1 cellular context compared by ENCODE assay signal in genomic region chr3:125479091-125479490, GRCh38.
TF ChIP-seq lines count a peak whose summit lies in the region.

No MANE protein-coding gene starts in this region.

TF ChIP-seq in IMR-90, 13 proteins besides CTCF, POLR2A, EP300 and RAD21 (continued from another document):
- no peak for TF ChIP-seq RFX5 (IDR thresholded peaks at IDR 0.05; ENCODE audit: low read depth, low read length)
- no peak for TF ChIP-seq CEBPB (IDR thresholded peaks at IDR 0.05; ENCODE audit: low read depth, low read length)
- TF ChIP-seq, protein P1, sequence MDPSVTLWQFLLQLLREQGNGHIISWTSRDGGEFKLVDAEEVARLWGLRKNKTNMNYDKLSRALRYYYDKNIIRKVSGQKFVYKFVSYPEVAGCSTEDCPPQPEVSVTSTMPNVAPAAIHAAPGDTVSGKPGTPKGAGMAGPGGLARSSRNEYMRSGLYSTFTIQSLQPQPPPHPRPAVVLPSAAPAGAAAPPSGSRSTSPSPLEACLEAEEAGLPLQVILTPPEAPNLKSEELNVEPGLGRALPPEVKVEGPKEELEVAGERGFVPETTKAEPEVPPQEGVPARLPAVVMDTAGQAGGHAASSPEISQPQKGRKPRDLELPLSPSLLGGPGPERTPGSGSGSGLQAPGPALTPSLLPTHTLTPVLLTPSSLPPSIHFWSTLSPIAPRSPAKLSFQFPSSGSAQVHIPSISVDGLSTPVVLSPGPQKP (IDR thresholded peaks at IDR 0.05; ENCODE audit: borderline replicate concordance, low read depth, low read length): no peak
